4 cellular contexts compared by ENCODE assay signal in genomic region chr11:5069272-5069671, GRCh38. TPM values are rescaled to one million over a fixed set of nuclear protein-coding genes. Genes with fewer than 3 reads are reported as not detected.
"Had no signal": no experiment of that assay in that cellular context is flagged by ENCODE, and none has a peak within 500 bp of the region (broad histone marks: within the 10 kb centered on the region; RNA-seq: fewer than 3 reads in every experiment).

Gene OR52E1 (plus strand): TSS chr11:5069572.

- DNase-seq: GDM1, GF-D8 had no signal

RNA-seq across cellular contexts. Expression of gene OR52E1, which starts in this region (rescaled TPM):
- total RNA-seq: G401, GM12878 had no signal
